17 cellular contexts compared by ENCODE assay signal in the genomic region with DNA sequence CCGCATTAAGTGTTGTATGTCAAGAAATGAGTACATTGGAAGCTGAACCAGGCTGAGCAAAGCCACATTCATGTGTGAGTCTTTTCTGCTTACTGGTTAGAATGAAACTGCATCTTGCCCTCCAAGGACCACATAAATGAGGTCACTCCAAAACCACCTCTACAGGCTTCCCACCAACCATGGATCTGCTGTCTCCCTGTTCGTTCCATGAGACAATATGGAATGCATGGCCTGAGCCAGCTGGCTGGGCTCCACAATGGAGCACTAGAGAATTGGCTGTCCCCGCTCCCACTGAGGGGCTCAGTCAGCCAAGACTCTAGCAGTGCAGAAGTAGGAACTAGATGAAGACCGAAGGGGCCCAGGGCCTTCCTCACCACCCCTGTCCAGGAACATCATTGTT.
DNase-seq lines count a peak whose midpoint lies in the region; ATAC-seq, FAIRE-seq and TF ChIP-seq lines count a peak whose summit lies in the region.
"Had no signal": no experiment of that assay in that cellular context is flagged by ENCODE, and none has a peak within 500 bp of the region (broad histone marks: within the 10 kb centered on the region; RNA-seq: fewer than 3 reads in every experiment).

No MANE protein-coding gene starts in this region.

- H3K27me3 ChIP-seq in heart right ventricle (no peaks in the 10 kb centered on the region), BE2C (no peaks in the 10 kb centered on the region)

- H3K4me3 ChIP-seq in heart right ventricle: no peak overlapping the region
- no peak overlapping the region for H3K4me3 ChIP-seq in BE2C (ENCODE audit: low read depth, low read length)
- H3K4me3 ChIP-seq: dorsolateral prefrontal cortex had no signal

- WGBS in heart right ventricle, 2 donors: 34 to 38% methylated on average over 4 of the region's 4 CpGs

- no peaks in the 10 kb centered on the region for H3K36me3 Mint-ChIP-seq in activated naive CD8-positive, alpha-beta T cell treated with anti-CD3 and anti-CD28 coated beads for 36 hours

- H3K4me1 ChIP-seq in heart right ventricle: peaks cover 13 to 65% (median 46%) of the 10 kb centered on the region in 9 donors
- no peaks in the 10 kb centered on the region for H3K4me1 ChIP-seq in BE2C

- no peak for FAIRE-seq in frontal cortex (lab: Jason Lieb, UNC)
- FAIRE-seq: H1, HTR-8/SVneo had no signal

- no peak for TF ChIP-seq CTCF in heart right ventricle (IDR thresholded peaks at IDR 0.05)
- TF ChIP-seq CTCF in BE2C (IDR thresholded peaks at IDR 0.05; ENCODE audit: low read depth, low read length): no peak

- H3K4me3 Mint-ChIP-seq in activated naive CD8-positive, alpha-beta T cell treated with anti-CD3 and anti-CD28 coated beads for 36 hours: no peak overlapping the region
- H3K4me3 Mint-ChIP-seq: CD4-positive, alpha-beta T cell had no signal

- peak overlapping the region in 8 of 10 donors; percentile 1 to 72 (median 53) for H3K27ac ChIP-seq in heart right ventricle
- H3K27ac ChIP-seq: dorsolateral prefrontal cortex had no signal

- DNase-seq in GM04503 (ENCODE audit: low read depth) (peak; percentile 47), heart right ventricle (peak; percentile 79 to 81), posterior vena cava (ENCODE audit: low spot score) (peak; percentile 82), BE2C (no peak), frontal cortex (ENCODE audit: low spot score in 2 of 2) (no peak)
- DNase-seq in activated naive CD8-positive, alpha-beta T cell treated with anti-CD3 and anti-CD28 coated beads for 36 hours: no peak
- DNase-seq: activated CD4-positive, alpha-beta T cell treated with anti-CD3 and anti-CD28 coated beads, Interleukin-2, amount 50 U/mL, for 48 hours; CD4-positive, alpha-beta T cell; foreskin melanocyte; stimulated activated CD4-positive, alpha-beta T cell treated with anti-CD3 and anti-CD28 coated beads, Interleukin-4, amount 100 ng/mL, for 24 hours; stimulated activated naive CD8-positive, alpha-beta T cell treated with anti-CD3 and anti-CD28 coated beads, Interleukin-15, Interleukin-2, amounts not matched to agents 100 U/mL and 50 U/mL, for 24 hours; T-helper 1 cell had no signal

- no peaks in the 10 kb centered on the region for H3K27me3 Mint-ChIP-seq in activated naive CD8-positive, alpha-beta T cell treated with anti-CD3 and anti-CD28 coated beads for 36 hours
- H3K27me3 Mint-ChIP-seq: CD4-positive, alpha-beta T cell had no signal

- no peaks in the 10 kb centered on the region for H3K9me3 ChIP-seq in heart right ventricle
- no peaks in the 10 kb centered on the region for H3K9me3 ChIP-seq in BE2C

- no peaks in the 10 kb centered on the region for H3K9me3 Mint-ChIP-seq in activated naive CD8-positive, alpha-beta T cell treated with anti-CD3 and anti-CD28 coated beads for 36 hours
- H3K9me3 Mint-ChIP-seq: CD4-positive, alpha-beta T cell had no signal

- no peaks in the 10 kb centered on the region for H3K4me1 Mint-ChIP-seq in activated naive CD8-positive, alpha-beta T cell treated with anti-CD3 and anti-CD28 coated beads for 36 hours

- intact Hi-C loops in heart right ventricle (cut with DNase I): no loop called here
- intact Hi-C loops in posterior vena cava (cut with DNase I): no loop called here

- H3K27ac Mint-ChIP-seq in activated naive CD8-positive, alpha-beta T cell treated with anti-CD3 and anti-CD28 coated beads for 36 hours: no peak overlapping the region
- H3K27ac Mint-ChIP-seq: CD4-positive, alpha-beta T cell had no signal

- peaks cover 0 to 7% (median 0%) of the 10 kb centered on the region in 9 donors for H3K36me3 ChIP-seq in heart right ventricle
- no peaks in the 10 kb centered on the region for H3K36me3 ChIP-seq in BE2C

- ATAC-seq in SK-N-SH treated with all-trans-retinoic acid at 6 μM for 48 hours (peak; percentile 73), heart right ventricle (peak; percentile 74 to 89 (median 79)), HG03571 (IDR thresholded peaks at IDR 0.05; ENCODE audit: unreplicated experiment) (no peak)
- ATAC-seq: stimulated activated naive CD8-positive, alpha-beta T cell treated with anti-CD3 and anti-CD28 coated beads, Interleukin-15, Interleukin-2, amounts not matched to agents 100 U/mL and 50 U/mL, for 24 hours had no signal

TF ChIP-seq in SK-N-SH treated with all-trans-retinoic acid at 6 μM for 48 hours, 23 proteins besides CTCF, POLR2A, EP300 and RAD21:
- peak; percentile 10; the same call in 1 of the 2 replicates for TF ChIP-seq ISL1 (CRISPR knock-in tag; IDR thresholded peaks at IDR 0.05)
- no peak for TF ChIP-seq POU6F1 (CRISPR knock-in tag; IDR thresholded peaks at IDR 0.05; ENCODE audit: borderline replicate concordance, low read depth)

Comparison
In these comparisons a context has a peak if more than half of its experiments do, and no peak if none do; other contexts are left out.
1. DNase-seq: peak in GM04503 (single experiment), heart right ventricle (2 of 2) and posterior vena cava (single experiment); none in BE2C (single experiment), activated naive CD8-positive, alpha-beta T cell treated with anti-CD3 and anti-CD28 coated beads for 36 hours (single experiment) and frontal cortex (0 of 2).